In genomic region chr19:16542045-16542893, GRCh38 we compare ENCODE assay signal across 8 cellular contexts. TPM values are rescaled to one million over a fixed set of nuclear protein-coding genes. Genes with fewer than 3 reads are reported as not detected.
DNase-seq lines count a peak whose midpoint lies in the region; ATAC-seq and TF ChIP-seq lines count a peak whose summit lies in the region.

CHERP (minus strand) TSS chr19:16542437; CDS start chr19:16542378, 59 bp downstream.

- H3K27me3 ChIP-seq in Peyer's patch (no peaks in the 10 kb centered on the region), esophagus muscularis mucosa (no peaks in the 10 kb centered on the region), muscle layer of duodenum (ENCODE audit: low read depth, low read length) (no peaks in the 10 kb centered on the region)

- H3K36me3 ChIP-seq in KOPT-K1 (ENCODE audit: insufficient read depth, low read length) = peaks cover 45% of the 10 kb centered on the region
- H3K36me3 ChIP-seq in Peyer's patch = peaks cover 0 to 23% (median 0%) of the 10 kb centered on the region in 3 donors
- H3K36me3 ChIP-seq in esophagus muscularis mucosa = peaks cover 0 to 29% (median 21%) of the 10 kb centered on the region in 4 donors
- peaks cover 6 to 15% of the 10 kb centered on the region in 2 donors for H3K36me3 ChIP-seq in muscle layer of duodenum (ENCODE audit: control insufficient read depth in 1 of 2, insufficient read depth in 2 of 2, low read length in 2 of 2)

- 0% methylated on average over 25 of the region's 106 CpGs for WGBS in esophagus muscularis mucosa

- H3K27ac ChIP-seq in KOPT-K1 (ENCODE audit: low read depth, low read length, poor library complexity, severe bottlenecking) = peak within 1 kb of the TSS; percentile 90
- H3K27ac ChIP-seq in Peyer's patch = peak within 1 kb of the TSS; percentile 83 to 90 (median 87)
- peak within 1 kb of the TSS; percentile 83 to 94 (median 89) for H3K27ac ChIP-seq in esophagus muscularis mucosa (replicated peaks in 1 of 4)
- H3K27ac ChIP-seq in muscle layer of duodenum (ENCODE audit: low read length) = peak within 1 kb of the TSS; percentile 64

- H3K4me3 ChIP-seq in Peyer's patch = peak within 1 kb of the TSS; percentile 78 to 99 (median 95)
- H3K4me3 ChIP-seq in esophagus muscularis mucosa = peak within 1 kb of the TSS; percentile 79 to 99 (median 86)
- H3K4me3 ChIP-seq in muscle layer of duodenum (ENCODE audit: low read depth in 1 of 2, low read length in 2 of 2) = peak within 1 kb of the TSS; percentile 81 to 100

- intact Hi-C loops in esophagus muscularis mucosa (cut with DNase I) = no loop called here

- no peak for TF ChIP-seq EP300 in esophagus muscularis mucosa (IDR thresholded peaks at IDR 0.05)

- DNase-seq in DMS79 (lab: John Stamatoyannopoulos, UW) (peak; percentile 76), Peyer's patch (peak; percentile 90 to 97 (median 94)), esophagus muscularis mucosa (ENCODE audit: extremely low spot score) (peak; percentile 96)
- DNase-seq in activated T-cell treated with anti-CD3 and anti-CD28 coated beads, Interleukin-2, amount 50 U/mL, for 48 hours = peak; percentile 95 to 96
- peak; percentile 89 for DNase-seq in stimulated activated CD8-positive, alpha-beta memory T cell treated with anti-CD3 and anti-CD28 coated beads, Interleukin-7, amount 100 ng/mL, for 24 hours (ENCODE audit: low read depth)

- H3K9me3 ChIP-seq in KOPT-K1 (ENCODE audit: insufficient read depth, low read length, poor library complexity, severe bottlenecking) (no peaks in the 10 kb centered on the region), Peyer's patch (no peaks in the 10 kb centered on the region), esophagus muscularis mucosa (no peaks in the 10 kb centered on the region), muscle layer of duodenum (ENCODE audit: control insufficient read depth in 1 of 2, low read length in 2 of 2) (no peaks in the 10 kb centered on the region)

- peak in 3 of 6 experiments; percentile 4 to 17 (median 4) for TF ChIP-seq CTCF in Peyer's patch (IDR thresholded peaks at IDR 0.05)
- TF ChIP-seq CTCF in esophagus muscularis mucosa (IDR thresholded peaks at IDR 0.05) = no peak

- peak; percentile 52 to 68 for TF ChIP-seq POLR2A in Peyer's patch (IDR thresholded peaks at IDR 0.05)
- peak; percentile 82 for TF ChIP-seq POLR2A in esophagus muscularis mucosa (IDR thresholded peaks at IDR 0.05; ENCODE audit: low read depth)

- peaks cover 0 to 26% (median 8%) of the 10 kb centered on the region in 4 donors for H3K4me1 ChIP-seq in Peyer's patch
- H3K4me1 ChIP-seq in esophagus muscularis mucosa = peaks cover 38 to 71% (median 62%) of the 10 kb centered on the region in 4 donors
- H3K4me1 ChIP-seq in muscle layer of duodenum (ENCODE audit: control insufficient read depth in 1 of 2, insufficient read depth in 2 of 2, low read length in 2 of 2) = peaks cover 6 to 44% of the 10 kb centered on the region in 2 donors

- peak; percentile 60 for ATAC-seq in GM21786 (IDR thresholded peaks at IDR 0.05; ENCODE audit: unreplicated experiment)

RNA-seq across cellular contexts. Expression of gene CHERP, which starts in this region (rescaled TPM):
- total RNA-seq in Peyer's patch (10 to 100 TPM; 11.4 to 26.4 (median 22.4) TPM), esophagus muscularis mucosa (10 to 100 TPM in 3 of 4 donors, 1 to 10 TPM in 1; 9.1 to 18.0 (median 12.9) TPM)

Comparison
In these comparisons a context has a peak if more than half of its experiments do, and no peak if none do; other contexts are left out.
1. Peak in every context shown above with its lines: DNase-seq, ATAC-seq, H3K4me3 ChIP-seq and H3K27ac ChIP-seq.